In genomic region chr5:74085782-74086181, GRCh38 we compare ENCODE assay signal across 1 cellular context.
TF ChIP-seq lines count a peak whose summit lies in the region.

No MANE protein-coding gene starts in this region.

TF ChIP-seq in IMR-90, 13 proteins besides CTCF, POLR2A, EP300 and RAD21 (continued from another document):
- TF ChIP-seq SMC3 (IDR thresholded peaks at IDR 0.05; ENCODE audit: low read depth, low read length) (no peak), MAZ (IDR thresholded peaks at IDR 0.05; ENCODE audit: borderline replicate concordance, low read depth, low read length) (no peak), CEBPB (IDR thresholded peaks at IDR 0.05; ENCODE audit: low read depth, low read length) (no peak), NFE2L2 (IDR thresholded peaks at IDR 0.05; ENCODE audit: low read depth, low read length) (no peak), RFX5 (IDR thresholded peaks at IDR 0.05; ENCODE audit: low read depth, low read length) (no peak), FOS (IDR thresholded peaks at IDR 0.05; ENCODE audit: low read depth, low read length) (no peak), RCOR1 (IDR thresholded peaks at IDR 0.05; ENCODE audit: insufficient replicate concordance, low read length) (no peak), ELK1 (IDR thresholded peaks at IDR 0.05; ENCODE audit: borderline replicate concordance, low read depth, low read length) (no peak)
